26 cellular contexts compared by ENCODE assay signal in genomic region chr22:19002684-19003038, GRCh38.
"Had no signal": no experiment of that assay in that cellular context is flagged by ENCODE, and none has a peak within 500 bp of the region (broad histone marks: within the 10 kb centered on the region; RNA-seq: fewer than 3 reads in every experiment).

No MANE protein-coding gene starts in this region.

- H3K9me3 ChIP-seq: body of pancreas, colonic mucosa, gastrocnemius medialis, mucosa of descending colon had no signal

- H3K27me3 ChIP-seq: body of pancreas, colonic mucosa had no signal

- H3K27ac Mint-ChIP-seq: activated B cell treated with CpG ODN at 0.5 μM for 24 hours; activated CD8-positive, alpha-beta memory T cell treated with anti-CD3 and anti-CD28 coated beads, Interleukin-2, amount 10 ng/mL, durations not matched to agents 7 days and 5 days; activated CD8-positive, alpha-beta T cell treated with anti-CD3 and anti-CD28 coated beads, Interleukin-2, amount 10 ng/mL, durations not matched to agents 7 days and 5 days; activated naive CD4-positive, alpha-beta T cell treated with anti-CD3 and anti-CD28 coated beads, Interleukin-2, amount 50 U/mL, for 24 hours; activated T-helper 2 cell treated with anti-CD3 and anti-CD28 coated beads, Interferon-gamma antibody, Interleukin-2, Interleukin-4, amounts not matched to agents 10 μg/mL and 5 μg/mL and 100 μg/mL, durations not matched to agents 14 hours and 24 hours and 36 hours; natural killer cell treated with Interleukin-12 subunit alpha and Interleukin-12 subunit beta and Interleukin-15 and Interleukin-18, amount 100 ng/mL, for 72 hours; T-helper 1 cell treated with Interleukin-12 subunit alpha and Interleukin-12 subunit beta and Interleukin-4 antibody, amounts not matched to agents 30 μg/mL and 1 μg/mL, for 36 hours had no signal

- H3K4me1 Mint-ChIP-seq: activated B cell treated with CpG ODN at 0.5 μM for 24 hours; activated CD8-positive, alpha-beta memory T cell treated with anti-CD3 and anti-CD28 coated beads, Interleukin-2, amount 10 ng/mL, durations not matched to agents 7 days and 5 days; activated naive CD4-positive, alpha-beta T cell treated with anti-CD3 and anti-CD28 coated beads, Interleukin-2, amount 50 U/mL, for 24 hours had no signal

- H3K4me3 ChIP-seq: body of pancreas, cardiac muscle cell, colonic mucosa, gastrocnemius medialis, mucosa of descending colon, spleen, tibial nerve had no signal

- H3K4me1 ChIP-seq: body of pancreas, colonic mucosa, gastrocnemius medialis, spleen, tibial nerve had no signal

- H3K27ac ChIP-seq: body of pancreas, cardiac muscle cell, colonic mucosa, gastrocnemius medialis, spleen, tibial nerve had no signal

- ATAC-seq: activated CD8-positive, alpha-beta memory T cell treated with anti-CD3 and anti-CD28 coated beads, Interleukin-2, amount 10 ng/mL, durations not matched to agents 7 days and 5 days; activated CD8-positive, alpha-beta T cell treated with anti-CD3 and anti-CD28 coated beads, Interleukin-2, amount 10 ng/mL, durations not matched to agents 7 days and 5 days; body of pancreas; gastrocnemius medialis; left cardiac atrium; left ventricle myocardium superior; mucosa of descending colon; natural killer cell treated with Interleukin-12 subunit alpha and Interleukin-12 subunit beta and Interleukin-15 and Interleukin-18, amount 100 ng/mL, for 72 hours; right cardiac atrium had no signal

- H3K9me3 Mint-ChIP-seq: activated naive CD4-positive, alpha-beta T cell treated with anti-CD3 and anti-CD28 coated beads, Interleukin-2, amount 50 U/mL, for 24 hours; activated T-helper 2 cell treated with anti-CD3 and anti-CD28 coated beads, Interferon-gamma antibody, Interleukin-2, Interleukin-4, amounts not matched to agents 10 μg/mL and 5 μg/mL and 100 μg/mL, durations not matched to agents 14 hours and 24 hours and 36 hours; natural killer cell treated with Interleukin-12 subunit alpha and Interleukin-12 subunit beta and Interleukin-15 and Interleukin-18, amount 100 ng/mL, for 72 hours; T-helper 1 cell treated with Interleukin-12 subunit alpha and Interleukin-12 subunit beta and Interleukin-4 antibody, amounts not matched to agents 30 μg/mL and 1 μg/mL, for 36 hours had no signal

- DNase-seq: activated B cell treated with CpG ODN at 0.5 μM for 24 hours; activated CD8-positive, alpha-beta T cell treated with anti-CD3 and anti-CD28 coated beads, Interleukin-2, amount 10 ng/mL, durations not matched to agents 7 days and 5 days; activated T-cell treated with anti-CD3 and anti-CD28 coated beads, Interleukin-2, amount 50 U/mL, for 48 hours; anterior cingulate cortex; body of pancreas; cerebellar nuclear complex; colonic mucosa; effector CD8-positive, alpha-beta T cell; erythroblast; gastrocnemius medialis; hippocampal formation; left cardiac atrium; left ventricle myocardium superior; mucosa of descending colon; posterior cingulate gyrus; right cardiac atrium; spleen; stimulated activated naive CD4-positive, alpha-beta T cell; T1000 had no signal

- H3K36me3 ChIP-seq: cardiac muscle cell, colonic mucosa, gastrocnemius medialis, spleen, tibial nerve had no signal

- H3K36me3 Mint-ChIP-seq: activated CD8-positive, alpha-beta memory T cell treated with anti-CD3 and anti-CD28 coated beads, Interleukin-2, amount 10 ng/mL, durations not matched to agents 7 days and 5 days; activated naive CD4-positive, alpha-beta T cell treated with anti-CD3 and anti-CD28 coated beads, Interleukin-2, amount 50 U/mL, for 24 hours; natural killer cell treated with Interleukin-12 subunit alpha and Interleukin-12 subunit beta and Interleukin-15 and Interleukin-18, amount 100 ng/mL, for 72 hours had no signal

- H3K4me3 Mint-ChIP-seq: activated B cell treated with CpG ODN at 0.5 μM for 24 hours; activated CD8-positive, alpha-beta memory T cell treated with anti-CD3 and anti-CD28 coated beads, Interleukin-2, amount 10 ng/mL, durations not matched to agents 7 days and 5 days; activated CD8-positive, alpha-beta T cell treated with anti-CD3 and anti-CD28 coated beads, Interleukin-2, amount 10 ng/mL, durations not matched to agents 7 days and 5 days; activated naive CD4-positive, alpha-beta T cell treated with anti-CD3 and anti-CD28 coated beads, Interleukin-2, amount 50 U/mL, for 24 hours; natural killer cell treated with Interleukin-12 subunit alpha and Interleukin-12 subunit beta and Interleukin-15 and Interleukin-18, amount 100 ng/mL, for 72 hours; T-helper 1 cell treated with Interleukin-12 subunit alpha and Interleukin-12 subunit beta and Interleukin-4 antibody, amounts not matched to agents 30 μg/mL and 1 μg/mL, for 36 hours had no signal
